ENCODE assay signal across 10 cellular contexts in genomic region chr1:228084325-228084724, GRCh38. TPM values are rescaled to one million over a fixed set of nuclear protein-coding genes. Genes with fewer than 3 reads are reported as not detected.
A peak's percentile ranks its signal among the peaks of the same experiment; 100 is the strongest.
DNase-seq lines count a peak whose midpoint lies in the region; ATAC-seq, FAIRE-seq and TF ChIP-seq lines count a peak whose summit lies in the region.
"Had no signal": no experiment of that assay in that cellular context is flagged by ENCODE, and none has a peak within 500 bp of the region (broad histone marks: within the 10 kb centered on the region; RNA-seq: fewer than 3 reads in every experiment).

No MANE protein-coding gene starts in this region.

- TF ChIP-seq EP300 in A549 (IDR thresholded peaks at IDR 0.05) = no peak

- POLR2A ChIA-PET in A549 (lab: Yijun Ruan, JAX) = interaction anchor here (0.8 kb wide), 1 partner anchor 85 kb away, joined by 3 read pairs; no protein-coding TSS in a partner anchor

- H3K4me2 ChIP-seq in A549 = peak overlapping the region; percentile 97

- TF ChIP-seq POLR2A in A549 (IDR thresholded peaks at IDR 0.05; ENCODE audit: low read length) = no peak

- TF ChIP-seq CTCF in A549 (IDR thresholded peaks at IDR 0.05) = no peak

- peak overlapping the region; percentile 94 for H3K27ac Mint-ChIP-seq in activated naive CD8-positive, alpha-beta T cell treated with anti-CD3 and anti-CD28 coated beads, Interleukin-2, amount 50 U/mL, for 24 hours
- H3K27ac Mint-ChIP-seq in immature natural killer cell = peak overlapping the region; percentile 94 to 98 (median 96)

- H3K9me3 Mint-ChIP-seq in activated naive CD8-positive, alpha-beta T cell treated with anti-CD3 and anti-CD28 coated beads, Interleukin-2, amount 50 U/mL, for 24 hours = no peaks in the 10 kb centered on the region
- H3K9me3 Mint-ChIP-seq in immature natural killer cell = no peaks in the 10 kb centered on the region

- DNase-seq in A549 (ENCODE audit: low read depth in 1 of 2, low spot score in 1 of 2) (no peak), immature natural killer cell (no peak), urothelium cell line (ENCODE audit: low spot score) (no peak), DMS53 treated with DMSO at 0.1 percent for 48 hours (lab: John Stamatoyannopoulos, UW; ENCODE audit: unreplicated experiment) (no peak), KG1 (lab: John Stamatoyannopoulos, UW) (no peak)
- no peak for DNase-seq in activated naive CD8-positive, alpha-beta T cell treated with anti-CD3 and anti-CD28 coated beads, Interleukin-2, amount 50 U/mL, for 24 hours

- ATAC-seq in A549 = no peak
- no peak for ATAC-seq in activated naive CD8-positive, alpha-beta T cell treated with anti-CD3 and anti-CD28 coated beads, Interleukin-2, amount 50 U/mL, for 24 hours

- H3K27ac ChIP-seq in A549 (peak overlapping the region; percentile 93 to 97; a peak in 5 of 6 replicates), HUES48 (ENCODE audit: low read depth, low read length) (peak overlapping the region; percentile 51), subcutaneous abdominal adipose tissue (ENCODE audit: low read depth, low read length) (peak overlapping the region; percentile 97)

- FAIRE-seq in A549 (lab: Jason Lieb, UNC) = no peak
- no peak for FAIRE-seq in urothelium cell line (lab: Jason Lieb, UNC)
- FAIRE-seq: GM18507, islet of Langerhans had no signal

- peaks cover 42% of the 10 kb centered on the region for H3K36me3 Mint-ChIP-seq in activated naive CD8-positive, alpha-beta T cell treated with anti-CD3 and anti-CD28 coated beads, Interleukin-2, amount 50 U/mL, for 24 hours (ENCODE audit: low read depth)
- H3K36me3 Mint-ChIP-seq in immature natural killer cell = peaks cover 0 to 5% (median 0%) of the 10 kb centered on the region in 3 donors

- peak overlapping the region; percentile 92; the same call in 1 of the 2 replicates for H3K9ac ChIP-seq in HUES48 (ENCODE audit: low read depth, low read length)
- peak overlapping the region; percentile 64 to 99 (median 98) for H3K9ac ChIP-seq in subcutaneous abdominal adipose tissue (ENCODE audit: low read length in 5 of 5)

- no peak for TF ChIP-seq RAD21 in A549 (conservative IDR thresholded peaks at IDR 0.05 in 1 of 2, IDR thresholded peaks at IDR 0.05 in 1 of 2)

- H3K4me3 Mint-ChIP-seq in activated naive CD8-positive, alpha-beta T cell treated with anti-CD3 and anti-CD28 coated beads, Interleukin-2, amount 50 U/mL, for 24 hours = peak overlapping the region; percentile 96
- H3K4me3 Mint-ChIP-seq in immature natural killer cell = peak overlapping the region; percentile 94 to 98 (median 94)

- H3K27me3 ChIP-seq in HUES48 (ENCODE audit: control insufficient read depth, insufficient read depth, low read length) = peaks cover 4% of the 10 kb centered on the region; the same call in 1 of the 2 replicates
- H3K27me3 ChIP-seq in subcutaneous abdominal adipose tissue (ENCODE audit: control insufficient read depth in 5 of 5, insufficient read depth in 4 of 5, low read length in 5 of 5) = no peaks in the 10 kb centered on the region

- H3K4me1 ChIP-seq in A549 (peaks cover 57% of the 10 kb centered on the region), HUES48 (ENCODE audit: control insufficient read depth, insufficient read depth, low read length) (peaks cover 17% of the 10 kb centered on the region), subcutaneous abdominal adipose tissue (ENCODE audit: control insufficient read depth in 5 of 5, insufficient read depth in 5 of 5, low read length in 5 of 5) (peaks cover 26 to 76% (median 70%) of the 10 kb centered on the region in 5 donors)

- H3K9me3 ChIP-seq in A549 = no peaks in the 10 kb centered on the region
- no peaks in the 10 kb centered on the region for H3K9me3 ChIP-seq in HUES48 (ENCODE audit: control insufficient read depth, insufficient read depth, low read length)
- no peaks in the 10 kb centered on the region for H3K9me3 ChIP-seq in subcutaneous abdominal adipose tissue (ENCODE audit: control insufficient read depth in 5 of 5, low read length in 5 of 5)

- WGBS in A549 (ENCODE audit: missing lambda C conversion rate) = 21% methylated on average over 3 of the region's 3 CpGs

- H3K36me3 ChIP-seq in HUES48 (ENCODE audit: control insufficient read depth, insufficient read depth, low read length) (peaks cover 20% of the 10 kb centered on the region), subcutaneous abdominal adipose tissue (ENCODE audit: control insufficient read depth in 5 of 5, insufficient read depth in 5 of 5, low read length in 5 of 5) (peaks cover 0 to 6% (median 5%) of the 10 kb centered on the region in 5 donors)

- H3K27me3 Mint-ChIP-seq in activated naive CD8-positive, alpha-beta T cell treated with anti-CD3 and anti-CD28 coated beads, Interleukin-2, amount 50 U/mL, for 24 hours = no peaks in the 10 kb centered on the region
- peaks cover 8 to 31% (median 17%) of the 10 kb centered on the region in 3 donors for H3K27me3 Mint-ChIP-seq in immature natural killer cell (ENCODE audit: low read depth in 3 of 3)

- CTCF ChIA-PET in A549 (lab: Yijun Ruan, JAX) = interaction anchor here (1.0 to 2.5 kb wide), 8 partner anchors 9 to 85 kb away, joined by 3 to 6 read pairs (median 4); no protein-coding TSS in a partner anchor

- peaks cover 64% of the 10 kb centered on the region for H3K4me1 Mint-ChIP-seq in activated naive CD8-positive, alpha-beta T cell treated with anti-CD3 and anti-CD28 coated beads, Interleukin-2, amount 50 U/mL, for 24 hours
- H3K4me1 Mint-ChIP-seq in immature natural killer cell = peaks cover 65 to 67% of the 10 kb centered on the region in 2 donors

- H3K4me3 ChIP-seq in A549 (peak overlapping the region; percentile 94), HUES48 (ENCODE audit: low read depth, low read length) (peak overlapping the region; percentile 81), subcutaneous abdominal adipose tissue (ENCODE audit: low read depth in 1 of 5, low read length in 5 of 5) (peak overlapping the region; percentile 91 to 100 (median 93))

TF ChIP-seq in A549, 52 proteins besides CTCF, POLR2A, EP300 and RAD21:
- TF ChIP-seq CEBPB (IDR thresholded peaks at IDR 0.05) = peak in 1 of 2 experiments; percentile 53; a peak in 1 of 4 replicates
- TF ChIP-seq EHF (CRISPR knock-in tag; IDR thresholded peaks at IDR 0.05) = no peak

RNA-seq across cellular contexts. Expression of gene ARF1, which starts 1.8 kb away (rescaled TPM):
- polyA plus RNA-seq in A549 (2011; rRNA removed) (333 and 376 TPM in 2 replicates), A549 (2017; fragmentation: RNase III; extraction: RNeasy Plus Mini Kit Qiagen cat#74134 plus additional on column Dnase treatment) (297 to 313 TPM (median 308 TPM) in 3 replicates), immature natural killer cell (100 to 1,000 TPM; 533 to 916 (median 674) TPM)
- polyA plus RNA-seq in A549 (2012; cell fraction: cytosol; rRNA removed) = 669 and 696 TPM in 2 replicates
- 541 and 746 TPM in 2 replicates for polyA plus RNA-seq in A549 (2012; cell fraction: nucleus; rRNA removed)
- 582 and 626 TPM in 2 replicates for polyA minus RNA-seq in A549 (2011; rRNA and poly(A)+ RNA removed)

RNA-seq across cellular contexts. Expression of gene C1orf35, which starts 18.8 kb away (rescaled TPM):
- polyA plus RNA-seq in A549 (2011; rRNA removed) = 8.2 and 9.8 TPM in 2 replicates
- 43.1 and 47.3 TPM in 2 replicates for polyA plus RNA-seq in A549 (2012; cell fraction: cytosol; rRNA removed)
- polyA plus RNA-seq in A549 (2012; cell fraction: nucleus; rRNA removed) = 85.5 and 97.7 TPM in 2 replicates
- polyA plus RNA-seq in A549 (2017; fragmentation: RNase III; extraction: RNeasy Plus Mini Kit Qiagen cat#74134 plus additional on column Dnase treatment) = 27.3 to 29.0 TPM (median 28.9 TPM) in 3 replicates
- polyA minus RNA-seq in A549 (2011; rRNA and poly(A)+ RNA removed) = 0.99 and 1.6 TPM in 2 replicates
- 10 to 100 TPM in 2 of 3 donors, 1 to 10 TPM in 1; 1.8 to 21.7 (median 16.6) TPM for polyA plus RNA-seq in immature natural killer cell

RNA-seq across cellular contexts. Expression of gene MRPL55, which starts 24.8 kb away (rescaled TPM):
- 54.2 and 59.7 TPM in 2 replicates for polyA plus RNA-seq in A549 (2011; rRNA removed)
- 174 and 197 TPM in 2 replicates for polyA plus RNA-seq in A549 (2012; cell fraction: cytosol; rRNA removed)
- 155 and 261 TPM in 2 replicates for polyA plus RNA-seq in A549 (2012; cell fraction: nucleus; rRNA removed)
- 74.2 to 80.0 TPM (median 75.6 TPM) in 3 replicates for polyA plus RNA-seq in A549 (2017; fragmentation: RNase III; extraction: RNeasy Plus Mini Kit Qiagen cat#74134 plus additional on column Dnase treatment)
- 26.8 and 28.5 TPM in 2 replicates for polyA minus RNA-seq in A549 (2011; rRNA and poly(A)+ RNA removed)
- 100 to 1,000 TPM; 125 to 230 (median 129) TPM for polyA plus RNA-seq in immature natural killer cell

RNA-seq across cellular contexts. Expression of gene GUK1, which starts 55.8 kb away (rescaled TPM):
- polyA plus RNA-seq in A549 (2011; rRNA removed) (65.2 and 88.9 TPM in 2 replicates), A549 (2017; fragmentation: RNase III; extraction: RNeasy Plus Mini Kit Qiagen cat#74134 plus additional on column Dnase treatment) (106 to 109 TPM (median 107 TPM) in 3 replicates), immature natural killer cell (100 to 1,000 TPM; 516 to 803 (median 763) TPM)
- polyA plus RNA-seq in A549 (2012; cell fraction: cytosol; rRNA removed) = 267 and 296 TPM in 2 replicates
- 225 and 294 TPM in 2 replicates for polyA plus RNA-seq in A549 (2012; cell fraction: nucleus; rRNA removed)
- polyA minus RNA-seq in A549 (2011; rRNA and poly(A)+ RNA removed) = 32.6 and 39.4 TPM in 2 replicates
